8 cellular contexts compared by ENCODE assay signal in genomic region chr3:50321146-50321843, GRCh38. TPM values are rescaled to one million over a fixed set of nuclear protein-coding genes. Genes with fewer than 3 reads are reported as not detected.
DNase-seq lines count a peak whose midpoint lies in the region; FAIRE-seq and TF ChIP-seq lines count a peak whose summit lies in the region.

No MANE protein-coding gene starts in this region.

- peaks cover 49% of the 10 kb centered on the region for H3K36me3 ChIP-seq in SJSA1

- FAIRE-seq in H54 (lab: Jason Lieb, UNC): no peak

- peak; percentile 73 for TF ChIP-seq POLR2A in H54 (IDR thresholded peaks at IDR 0.05; ENCODE audit: low read depth, low read length)

- H3K4me3 Mint-ChIP-seq in activated naive CD4-positive, alpha-beta T cell treated with anti-CD3 and anti-CD28 coated beads for 36 hours: peak overlapping the region; percentile 86

- peaks cover 24% of the 10 kb centered on the region for H3K4me1 ChIP-seq in SJSA1 (replicated peaks)

- peak overlapping the region; percentile 97 for H3K4me3 ChIP-seq in SJSA1

- H3K36me3 Mint-ChIP-seq in activated naive CD4-positive, alpha-beta T cell treated with anti-CD3 and anti-CD28 coated beads for 36 hours (ENCODE audit: low read depth): no peaks in the 10 kb centered on the region

- no peaks in the 10 kb centered on the region for H3K27me3 ChIP-seq in SJSA1 (replicated peaks)

- intact Hi-C loops in activated naive CD4-positive, alpha-beta T cell treated with anti-CD3 and anti-CD28 coated beads for 36 hours (cut with micrococcal nuclease): loop anchor here (1.0 to 5.0 kb wide), 4 partner anchors 22 to 129 kb away; partner anchors contain the start of genes GNAT1, HYAL3, IFRD2 and NAA80

- no peaks in the 10 kb centered on the region for H3K27me3 Mint-ChIP-seq in activated naive CD4-positive, alpha-beta T cell treated with anti-CD3 and anti-CD28 coated beads for 36 hours (ENCODE audit: low read depth)

- DNase-seq in ELR (ENCODE audit: low read depth) (peak; percentile 90), H54 (ENCODE audit: insufficient read length, low spot score) (peak; percentile 81), LoVo (ENCODE audit: low spot score) (peak; percentile 90), SJSA1 (ENCODE audit: low read depth in 1 of 2, low spot score in 2 of 2) (peak; percentile 89 to 97), germinal center (ENCODE audit: low spot score) (peak; percentile 88), occipital lobe (lab: John Stamatoyannopoulos, UW) (peak; percentile 86), superior temporal gyrus (ENCODE audit: extremely low spot score) (peak; percentile 90)
- peak; percentile 83 for DNase-seq in activated naive CD4-positive, alpha-beta T cell treated with anti-CD3 and anti-CD28 coated beads for 36 hours

- H3K9me3 ChIP-seq in SJSA1 (replicated peaks): no peaks in the 10 kb centered on the region

- H3K27ac Mint-ChIP-seq in activated naive CD4-positive, alpha-beta T cell treated with anti-CD3 and anti-CD28 coated beads for 36 hours: peak overlapping the region; percentile 80

- peaks cover 40% of the 10 kb centered on the region for H3K4me1 Mint-ChIP-seq in activated naive CD4-positive, alpha-beta T cell treated with anti-CD3 and anti-CD28 coated beads for 36 hours (ENCODE audit: low read depth)

- no peaks in the 10 kb centered on the region for H3K9me3 Mint-ChIP-seq in activated naive CD4-positive, alpha-beta T cell treated with anti-CD3 and anti-CD28 coated beads for 36 hours

- CTCF ChIA-PET in activated naive CD4-positive, alpha-beta T cell treated with anti-CD3 and anti-CD28 coated beads for 36 hours (lab: Charles Lee): interaction anchor here (0.6 to 5.7 kb wide), 7 partner anchors 16 to 125 kb away, joined by 3 to 31 read pairs (median 3); partner anchors contain the start of genes HYAL3 and NAA80

- peak overlapping the region; percentile 100 for H3K27ac ChIP-seq in SJSA1

RNA-seq across cellular contexts. Expression of gene HYAL2, which starts 1.2 kb away (rescaled TPM):
- 27.5 and 41.9 TPM in 2 replicates for total RNA-seq in SJSA1 (2014; rRNA removed; shearing (Covaris generic))
- 1 to 10 TPM; 1.5 to 2.1 TPM for total RNA-seq in activated naive CD4-positive, alpha-beta T cell treated with anti-CD3 and anti-CD28 coated beads for 36 hours
- 30.9 TPM for total RNA-seq in occipital lobe

RNA-seq across cellular contexts. Expression of gene TUSC2, which starts 6.7 kb away (rescaled TPM):
- 18.7 and 46.7 TPM in 2 replicates for total RNA-seq in SJSA1 (2014; rRNA removed; shearing (Covaris generic))
- 10 to 100 TPM; 14.1 to 14.4 TPM for total RNA-seq in activated naive CD4-positive, alpha-beta T cell treated with anti-CD3 and anti-CD28 coated beads for 36 hours
- total RNA-seq in occipital lobe: 16.2 TPM

RNA-seq across cellular contexts. Expression of gene HYAL1, which starts 17.9 kb away (rescaled TPM):
- 0.18 TPM in 1 of 2 replicates, not detected in the other for total RNA-seq in SJSA1 (2014; rRNA removed; shearing (Covaris generic))
- total RNA-seq in activated naive CD4-positive, alpha-beta T cell treated with anti-CD3 and anti-CD28 coated beads for 36 hours: not detected
- total RNA-seq in occipital lobe: 0.16 TPM

RNA-seq across cellular contexts. Expression of gene RASSF1, which starts 19.3 kb away (rescaled TPM):
- 17.4 and 21.1 TPM in 2 replicates for total RNA-seq in SJSA1 (2014; rRNA removed; shearing (Covaris generic))
- total RNA-seq in activated naive CD4-positive, alpha-beta T cell treated with anti-CD3 and anti-CD28 coated beads for 36 hours: 10 to 100 TPM; 37.5 to 38.5 TPM
- 7.8 TPM for total RNA-seq in occipital lobe

RNA-seq across cellular contexts. Expression of gene HYAL3, which starts 22.1 kb away (rescaled TPM):
- 1.6 and 3.1 TPM in 2 replicates for total RNA-seq in SJSA1 (2014; rRNA removed; shearing (Covaris generic))
- total RNA-seq in activated naive CD4-positive, alpha-beta T cell treated with anti-CD3 and anti-CD28 coated beads for 36 hours: under 1 TPM; 0.74 to 0.88 TPM
- total RNA-seq in occipital lobe: 6.6 TPM

Comparison
In these comparisons a context has a peak if more than half of its experiments do, and no peak if none do; other contexts are left out.
1. Peak in every context shown above with its lines: DNase-seq, H3K4me3 ChIP-seq and H3K27ac ChIP-seq.